24 cellular contexts compared by ENCODE assay signal in genomic region chr4:2906218-2906617, GRCh38. TPM values are rescaled to one million over a fixed set of nuclear protein-coding genes. Genes with fewer than 3 reads are reported as not detected.
DNase-seq lines count a peak whose midpoint lies in the region; ATAC-seq, FAIRE-seq and TF ChIP-seq lines count a peak whose summit lies in the region.
"Had no signal": no experiment of that assay in that cellular context is flagged by ENCODE, and none has a peak within 500 bp of the region (broad histone marks: within the 10 kb centered on the region; RNA-seq: fewer than 3 reads in every experiment).

No MANE protein-coding gene starts in this region.

- H3K9me3 ChIP-seq in MG63, result no peaks in the 10 kb centered on the region
- no peaks in the 10 kb centered on the region for H3K9me3 ChIP-seq in small intestine (ENCODE audit: control insufficient read depth, low read depth)
- H3K9me3 ChIP-seq: BE2C, colonic mucosa, SK-N-SH, spleen, upper lobe of left lung had no signal

- peak; percentile 39 for ATAC-seq in activated CD8-positive, alpha-beta memory T cell treated with anti-CD3 and anti-CD28 coated beads, Interleukin-2, amount 10 ng/mL, durations not matched to agents 7 days and 5 days
- ATAC-seq in HG02938 (IDR thresholded peaks at IDR 0.05; ENCODE audit: unreplicated experiment), result no peak

- no peak overlapping the region for H3K4me3 Mint-ChIP-seq in activated CD8-positive, alpha-beta memory T cell treated with anti-CD3 and anti-CD28 coated beads, Interleukin-2, amount 10 ng/mL, durations not matched to agents 7 days and 5 days
- no peak overlapping the region for H3K4me3 Mint-ChIP-seq in activated naive CD8-positive, alpha-beta T cell treated with anti-CD3 and anti-CD28 coated beads for 36 hours
- H3K4me3 Mint-ChIP-seq in progenitor cell of endocrine pancreas (ENCODE audit: low read depth), result no peak overlapping the region
- H3K4me3 Mint-ChIP-seq: endodermal cell had no signal

- no peak for DNase-seq in activated CD8-positive, alpha-beta memory T cell treated with anti-CD3 and anti-CD28 coated beads, Interleukin-2, amount 10 ng/mL, durations not matched to agents 7 days and 5 days
- DNase-seq in activated CD8-positive, alpha-beta memory T cell treated with anti-CD3 and anti-CD28 coated beads, Interleukin-2, amount 50 U/mL, for 48 hours, result no peak
- peak; percentile 19 for DNase-seq in Jurkat, Clone E6-1 (ENCODE audit: low read depth, low spot score)
- DNase-seq in activated naive CD8-positive, alpha-beta T cell treated with anti-CD3 and anti-CD28 coated beads for 36 hours, result no peak
- DNase-seq in progenitor cell of endocrine pancreas (ENCODE audit: low spot score, unreplicated experiment), result no peak
- DNase-seq in MG63, result no peak
- DNase-seq in small intestine, result no peak
- DNase-seq: activated CD4-positive, CD25-positive, alpha-beta regulatory T cell treated with anti-CD3 and anti-CD28 coated beads, Interleukin-2, amount 50 U/mL, for 72 hours; BE2C; Calu3; colonic mucosa; endodermal cell; GM23248; Kasumi-1; kidney glomerular epithelial cell; NCI-H1048; NCI-H187 treated with DMSO at 0.1 percent for 48 hours; NCI-H2227 treated with DMSO at 0.1 percent for 48 hours; NCI-H748 treated with DMSO at 0.1 percent for 48 hours; occipital lobe; SK-N-SH; spleen; upper lobe of left lung had no signal

- H3K27me3 Mint-ChIP-seq in activated CD8-positive, alpha-beta memory T cell treated with anti-CD3 and anti-CD28 coated beads, Interleukin-2, amount 10 ng/mL, durations not matched to agents 7 days and 5 days, result no peaks in the 10 kb centered on the region
- no peaks in the 10 kb centered on the region for H3K27me3 Mint-ChIP-seq in activated naive CD8-positive, alpha-beta T cell treated with anti-CD3 and anti-CD28 coated beads for 36 hours
- H3K27me3 Mint-ChIP-seq in progenitor cell of endocrine pancreas, result no peaks in the 10 kb centered on the region

- H3K36me3 ChIP-seq in MG63, result no peaks in the 10 kb centered on the region
- H3K36me3 ChIP-seq in small intestine (ENCODE audit: control insufficient read depth in 2 of 2, insufficient read depth in 2 of 2, low read length in 2 of 2), result peaks cover 9 to 21% of the 10 kb centered on the region in 2 donors

- H3K27me3 ChIP-seq in MG63 (no peaks in the 10 kb centered on the region), small intestine (ENCODE audit: control insufficient read depth in 2 of 2, insufficient read depth in 2 of 2, low read length in 2 of 2) (no peaks in the 10 kb centered on the region)
- H3K27me3 ChIP-seq: BE2C, colonic mucosa, spleen, upper lobe of left lung had no signal

- CTCF ChIA-PET in activated CD8-positive, alpha-beta memory T cell treated with anti-CD3 and anti-CD28 coated beads, Interleukin-2, amount 10 ng/mL, durations not matched to agents 7 days and 5 days (lab: Charles Lee), result interaction anchor here (1.2 kb wide), 1 partner anchor 38 kb away, joined by 3 read pairs; no protein-coding TSS in a partner anchor

- WGBS in small intestine, 3 donors, result 65 to 78% (median 69%) methylated on average over 8 of the region's 8 CpGs

- no peak overlapping the region for H3K27ac ChIP-seq in small intestine (ENCODE audit: low read depth in 1 of 2, low read length in 1 of 2)
- H3K27ac ChIP-seq: colonic mucosa, GM23248 had no signal

- no peaks in the 10 kb centered on the region for H3K9me3 Mint-ChIP-seq in activated CD8-positive, alpha-beta memory T cell treated with anti-CD3 and anti-CD28 coated beads, Interleukin-2, amount 10 ng/mL, durations not matched to agents 7 days and 5 days (ENCODE audit: low read depth)
- no peaks in the 10 kb centered on the region for H3K9me3 Mint-ChIP-seq in activated naive CD8-positive, alpha-beta T cell treated with anti-CD3 and anti-CD28 coated beads for 36 hours
- no peaks in the 10 kb centered on the region for H3K9me3 Mint-ChIP-seq in progenitor cell of endocrine pancreas (ENCODE audit: low read depth)
- H3K9me3 Mint-ChIP-seq: endodermal cell had no signal

- H3K4me1 Mint-ChIP-seq in activated CD8-positive, alpha-beta memory T cell treated with anti-CD3 and anti-CD28 coated beads, Interleukin-2, amount 10 ng/mL, durations not matched to agents 7 days and 5 days, result peaks cover 21% of the 10 kb centered on the region
- peaks cover 24% of the 10 kb centered on the region for H3K4me1 Mint-ChIP-seq in activated naive CD8-positive, alpha-beta T cell treated with anti-CD3 and anti-CD28 coated beads for 36 hours
- peaks cover 46% of the 10 kb centered on the region for H3K4me1 Mint-ChIP-seq in progenitor cell of endocrine pancreas (ENCODE audit: low read depth)

- H3K36me3 Mint-ChIP-seq in activated CD8-positive, alpha-beta memory T cell treated with anti-CD3 and anti-CD28 coated beads, Interleukin-2, amount 10 ng/mL, durations not matched to agents 7 days and 5 days, result peaks cover 52% of the 10 kb centered on the region
- peaks cover 28% of the 10 kb centered on the region for H3K36me3 Mint-ChIP-seq in activated naive CD8-positive, alpha-beta T cell treated with anti-CD3 and anti-CD28 coated beads for 36 hours
- peaks cover 30% of the 10 kb centered on the region for H3K36me3 Mint-ChIP-seq in progenitor cell of endocrine pancreas (ENCODE audit: insufficient read depth)

- no peaks in the 10 kb centered on the region for H3K4me1 ChIP-seq in small intestine (ENCODE audit: control insufficient read depth in 2 of 2, insufficient read depth in 1 of 2, low read depth in 1 of 2, low read length in 1 of 2)
- H3K4me1 ChIP-seq: colonic mucosa had no signal

- no peak for TF ChIP-seq CTCF in progenitor cell of endocrine pancreas (IDR thresholded peaks at IDR 0.05; ENCODE audit: unreplicated experiment)

- H3K4me3 ChIP-seq in Jurkat, Clone E6-1 (ENCODE audit: low read length), result no peak overlapping the region
- no peak overlapping the region for H3K4me3 ChIP-seq in MG63
- H3K4me3 ChIP-seq in small intestine (ENCODE audit: low read depth in 1 of 2, low read length in 2 of 2), result no peak overlapping the region
- H3K4me3 ChIP-seq: colonic mucosa, GM23248, spleen, upper lobe of left lung had no signal

- no peak for FAIRE-seq in small intestine (lab: Jason Lieb, UNC)

- H3K27ac Mint-ChIP-seq in activated CD8-positive, alpha-beta memory T cell treated with anti-CD3 and anti-CD28 coated beads, Interleukin-2, amount 10 ng/mL, durations not matched to agents 7 days and 5 days, result peak overlapping the region; percentile 75
- H3K27ac Mint-ChIP-seq in activated naive CD8-positive, alpha-beta T cell treated with anti-CD3 and anti-CD28 coated beads for 36 hours, result peak overlapping the region; percentile 82
- H3K27ac Mint-ChIP-seq in progenitor cell of endocrine pancreas, result peak overlapping the region; percentile 93
- H3K27ac Mint-ChIP-seq: endodermal cell had no signal

RNA-seq across cellular contexts. Expression of gene NOP14, which starts 57.0 kb away (rescaled TPM):
- 10 to 100 TPM; 47.9 to 81.0 TPM for total RNA-seq in activated CD8-positive, alpha-beta memory T cell treated with anti-CD3 and anti-CD28 coated beads, Interleukin-2, amount 10 ng/mL, durations not matched to agents 7 days and 5 days
- polyA plus RNA-seq in Jurkat, Clone E6-1 (2012; ENCODE audit: insufficient read depth, insufficient read length), result 70.7 TPM
- 100 to 1,000 TPM in 1 of 2 experiments, 10 to 100 TPM in 1; 99.1 to 102 TPM for total RNA-seq in activated naive CD8-positive, alpha-beta T cell treated with anti-CD3 and anti-CD28 coated beads for 36 hours
- total RNA-seq in progenitor cell of endocrine pancreas, result 31.5 and 33.4 TPM in 2 replicates
- 32.5 and 45.2 TPM in 2 replicates for total RNA-seq in MG63 (2014; rRNA removed; shearing (Covaris generic); ENCODE audit: low replicate concordance)
- 10 to 100 TPM in 2 of 3 donors, 1 to 10 TPM in 1; 10.0 to 26.3 (median 10.5) TPM for polyA plus RNA-seq in small intestine

RNA-seq across cellular contexts. Expression of gene GRK4, which starts 57.2 kb away (rescaled TPM):
- total RNA-seq in activated CD8-positive, alpha-beta memory T cell treated with anti-CD3 and anti-CD28 coated beads, Interleukin-2, amount 10 ng/mL, durations not matched to agents 7 days and 5 days, result 1 to 10 TPM; 3.0 to 4.4 TPM
- polyA plus RNA-seq in Jurkat, Clone E6-1 (2012; ENCODE audit: insufficient read depth, insufficient read length), result 7.8 TPM
- total RNA-seq in activated naive CD8-positive, alpha-beta T cell treated with anti-CD3 and anti-CD28 coated beads for 36 hours, result 1 to 10 TPM; 2.6 to 3.2 TPM
- total RNA-seq in progenitor cell of endocrine pancreas, result 14.9 and 16.2 TPM in 2 replicates
- total RNA-seq in MG63 (2014; rRNA removed; shearing (Covaris generic); ENCODE audit: low replicate concordance), result 2.6 and 3.7 TPM in 2 replicates
- 1 to 10 TPM; 1.1 to 3.8 (median 1.8) TPM for polyA plus RNA-seq in small intestine
